Comparison of ENCODE assay signal across 10 cellular contexts in the genomic region with DNA sequence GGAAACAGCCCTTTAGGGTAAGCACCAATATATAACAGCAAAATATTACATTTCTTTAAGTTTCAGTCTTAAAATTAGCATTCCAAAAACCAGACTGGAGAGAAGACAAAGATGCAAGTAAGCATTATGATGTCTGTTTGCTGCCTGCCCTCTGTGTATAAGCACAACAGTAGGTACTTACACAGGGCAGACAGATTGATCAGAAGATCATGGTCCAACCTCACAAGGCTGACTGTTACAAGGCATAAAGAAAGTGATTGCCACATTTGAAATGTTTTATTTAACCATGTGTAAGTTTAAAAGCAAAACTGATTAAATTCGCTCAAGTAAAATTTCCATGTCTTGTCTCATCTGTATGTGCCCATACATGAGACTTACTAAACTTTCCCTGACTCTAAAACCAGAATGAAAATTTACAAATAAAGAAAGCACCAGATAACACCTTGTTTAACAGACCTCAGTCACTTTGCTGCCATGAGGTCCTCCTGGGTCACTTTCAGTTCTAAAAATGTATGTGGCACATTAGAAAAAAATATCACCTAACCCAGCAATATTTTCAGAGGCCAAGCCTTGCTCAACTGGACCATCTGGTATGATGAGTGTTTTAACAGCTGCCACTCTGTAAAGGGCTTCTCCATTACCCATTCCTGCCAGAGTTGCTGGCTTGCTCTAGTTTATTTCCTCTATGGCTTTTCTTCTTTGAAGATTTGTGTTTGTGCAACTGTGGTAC.
A peak's percentile ranks its signal among the peaks of the same experiment; 100 is the strongest.
DNase-seq lines count a peak whose midpoint lies in the region; ATAC-seq and TF ChIP-seq lines count a peak whose summit lies in the region.
"Had no signal": no experiment of that assay in that cellular context is flagged by ENCODE, and none has a peak within 500 bp of the region (broad histone marks: within the 10 kb centered on the region; RNA-seq: fewer than 3 reads in every experiment).

No MANE protein-coding gene starts in this region.

- H3K27ac Mint-ChIP-seq in progenitor cell of endocrine pancreas, result no peak overlapping the region
- H3K27ac Mint-ChIP-seq in activated CD4-positive, alpha-beta T cell treated with anti-CD3 and anti-CD28 coated beads, Interleukin-2, amount 10 ng/mL, durations not matched to agents 24 days and 14 days, result no peak overlapping the region

- BruUV-seq in PC-9 (replicated peaks; lab: Mats Ljungman, UMichigan), result no TSS peak

- H3F3A ChIP-seq in PC-9 (ENCODE audit: insufficient read depth, low read depth), result no peaks in the 10 kb centered on the region

- H4K20me1 ChIP-seq in PC-9 (ENCODE audit: insufficient read depth), result no peaks in the 10 kb centered on the region

- DNase-seq in MV-4-11 (lab: John Stamatoyannopoulos, UW) (peak; percentile 59), PC-9 (no peak), progenitor cell of endocrine pancreas (ENCODE audit: low spot score, unreplicated experiment) (no peak), SW480 (ENCODE audit: low spot score) (no peak), BE2C (no peak)
- DNase-seq in activated CD4-positive, alpha-beta T cell treated with anti-CD3 and anti-CD28 coated beads, Interleukin-2, amount 10 ng/mL, durations not matched to agents 24 days and 14 days, result no peak
- DNase-seq: activated T-cell treated with anti-CD3 and anti-CD28 coated beads, Interleukin-2, amount 50 U/mL, for 48 hours; HCEC 1CT had no signal

- no peaks in the 10 kb centered on the region for H3K9me2 ChIP-seq in PC-9 (ENCODE audit: insufficient read depth)

- H3K27ac ChIP-seq in PC-9, result no peak overlapping the region

- no peaks in the 10 kb centered on the region for H3K79me2 ChIP-seq in PC-9 (ENCODE audit: low read depth)

- no peaks in the 10 kb centered on the region for H3K27me3 ChIP-seq in PC-9 (ENCODE audit: insufficient read depth, low read depth)
- no peaks in the 10 kb centered on the region for H3K27me3 ChIP-seq in BE2C

- ATAC-seq in GM18870 (IDR thresholded peaks at IDR 0.05; ENCODE audit: unreplicated experiment) (peak; percentile 77), GM21786 (IDR thresholded peaks at IDR 0.05; ENCODE audit: unreplicated experiment) (peak; percentile 61)

- no peaks in the 10 kb centered on the region for H3K36me3 ChIP-seq in PC-9 (ENCODE audit: low read depth)
- no peaks in the 10 kb centered on the region for H3K36me3 ChIP-seq in BE2C

- H3K9me3 Mint-ChIP-seq in progenitor cell of endocrine pancreas (ENCODE audit: low read depth), result no peaks in the 10 kb centered on the region
- no peaks in the 10 kb centered on the region for H3K9me3 Mint-ChIP-seq in activated CD4-positive, alpha-beta T cell treated with anti-CD3 and anti-CD28 coated beads, Interleukin-2, amount 10 ng/mL, durations not matched to agents 24 days and 14 days

- peak overlapping the region; percentile 13; the same call in 1 of the 2 replicates for H2AFZ ChIP-seq in PC-9

- no peaks in the 10 kb centered on the region for H3K27me3 Mint-ChIP-seq in progenitor cell of endocrine pancreas
- peaks cover 8% of the 10 kb centered on the region for H3K27me3 Mint-ChIP-seq in activated CD4-positive, alpha-beta T cell treated with anti-CD3 and anti-CD28 coated beads, Interleukin-2, amount 10 ng/mL, durations not matched to agents 24 days and 14 days

- intact Hi-C loops in PC-9 (cut with micrococcal nuclease; ENCODE audit: unreplicated experiment), result no loop called here
- intact Hi-C loops in activated CD4-positive, alpha-beta T cell treated with anti-CD3 and anti-CD28 coated beads, Interleukin-2, amount 10 ng/mL, durations not matched to agents 24 days and 14 days (cut with micrococcal nuclease), result no loop called here

- no peak overlapping the region for H3K4me2 ChIP-seq in PC-9

- POLR2A ChIA-PET in PC-9 (lab: Charles Lee; ENCODE audit: unreplicated experiment), result no interaction called here

- CTCF ChIA-PET in PC-9 (lab: Charles Lee), result no interaction called here

- no peak overlapping the region for H3K4me3 Mint-ChIP-seq in progenitor cell of endocrine pancreas (ENCODE audit: low read depth)
- no peak overlapping the region for H3K4me3 Mint-ChIP-seq in activated CD4-positive, alpha-beta T cell treated with anti-CD3 and anti-CD28 coated beads, Interleukin-2, amount 10 ng/mL, durations not matched to agents 24 days and 14 days

- H3K4me1 ChIP-seq in PC-9 (replicated peaks; ENCODE audit: insufficient read depth) (no peaks in the 10 kb centered on the region), BE2C (no peaks in the 10 kb centered on the region)

- no peaks in the 10 kb centered on the region for H3K4me1 Mint-ChIP-seq in progenitor cell of endocrine pancreas (ENCODE audit: low read depth)
- no peaks in the 10 kb centered on the region for H3K4me1 Mint-ChIP-seq in activated CD4-positive, alpha-beta T cell treated with anti-CD3 and anti-CD28 coated beads, Interleukin-2, amount 10 ng/mL, durations not matched to agents 24 days and 14 days

- H3K9me3 ChIP-seq in PC-9 (ENCODE audit: insufficient read depth, low read depth) (no peaks in the 10 kb centered on the region), BE2C (no peaks in the 10 kb centered on the region)

- H3K4me3 ChIP-seq in PC-9 (no peak overlapping the region), BE2C (ENCODE audit: low read depth, low read length) (no peak overlapping the region)

- TF ChIP-seq CTCF in PC-9 (conservative IDR thresholded peaks at IDR 0.05), result no peak
- TF ChIP-seq CTCF in progenitor cell of endocrine pancreas (IDR thresholded peaks at IDR 0.05; ENCODE audit: unreplicated experiment), result no peak
- TF ChIP-seq CTCF in BE2C (IDR thresholded peaks at IDR 0.05; ENCODE audit: low read depth, low read length), result no peak

- no peaks in the 10 kb centered on the region for H3K36me3 Mint-ChIP-seq in progenitor cell of endocrine pancreas (ENCODE audit: insufficient read depth)
- no peaks in the 10 kb centered on the region for H3K36me3 Mint-ChIP-seq in activated CD4-positive, alpha-beta T cell treated with anti-CD3 and anti-CD28 coated beads, Interleukin-2, amount 10 ng/mL, durations not matched to agents 24 days and 14 days (ENCODE audit: low read depth)
